1 cellular context compared by ENCODE assay signal in genomic region chr3:122415762-122416654, GRCh38.
TF ChIP-seq lines count a peak whose summit lies in the region.

WDR5B (minus strand) TSS chr3:122416062; CDS start chr3:122415528, 534 bp downstream.

TF ChIP-seq in HepG2, 621 proteins besides CTCF, POLR2A, EP300 and RAD21 (continued from another document and continues in another):
- TF ChIP-seq HMGXB3 (CRISPR knock-in tag; IDR thresholded peaks at IDR 0.05; ENCODE audit: borderline replicate concordance) (no peak; the same call in 1 of the 2 replicates), NR2F6 (IDR thresholded peaks at IDR 0.05) (no peak), NR2F6 (CRISPR knock-in tag; IDR thresholded peaks at IDR 0.05) (no peak), ZNF292 (CRISPR knock-in tag; IDR thresholded peaks at IDR 0.05; ENCODE audit: borderline replicate concordance, low read depth) (no peak), THAP8 (CRISPR knock-in tag; IDR thresholded peaks at IDR 0.05; ENCODE audit: borderline replicate concordance) (no peak), ZNF225 (CRISPR knock-in tag; IDR thresholded peaks at IDR 0.05) (no peak; the same call in 1 of the 2 replicates), ZNF414 (CRISPR knock-in tag; IDR thresholded peaks at IDR 0.05) (no peak), ZXDC (CRISPR knock-in tag; IDR thresholded peaks at IDR 0.05) (no peak), ZNF83 (CRISPR knock-in tag; IDR thresholded peaks at IDR 0.05; ENCODE audit: borderline replicate concordance) (no peak), TGIF2 (CRISPR knock-in tag; IDR thresholded peaks at IDR 0.05) (peak; percentile 36; the same call in 1 of the 2 replicates), PRDM15 (CRISPR knock-in tag; IDR thresholded peaks at IDR 0.05) (no peak), GPBP1L1 (CRISPR knock-in tag; IDR thresholded peaks at IDR 0.05) (no peak), HNRNPK (IDR thresholded peaks at IDR 0.05; ENCODE audit: low read depth, low read length, poor library complexity, severe bottlenecking) (no peak), RBM39 (IDR thresholded peaks at IDR 0.05; ENCODE audit: low read depth, low read length, poor library complexity, severe bottlenecking) (no peak), RFX3 (CRISPR knock-in tag; IDR thresholded peaks at IDR 0.05) (no peak), ZNF629 (CRISPR knock-in tag; conservative IDR thresholded peaks at IDR 0.05) (no peak; the same call in 1 of the 2 replicates), ZNF720 (CRISPR knock-in tag; IDR thresholded peaks at IDR 0.05) (no peak), HIVEP1 (CRISPR knock-in tag; IDR thresholded peaks at IDR 0.05) (peak; percentile 31; the same call in 1 of the 2 replicates), ZSCAN25 (CRISPR knock-in tag; IDR thresholded peaks at IDR 0.05) (peak; percentile 60; the same call in 1 of the 2 replicates), ZNF263 (CRISPR knock-in tag; IDR thresholded peaks at IDR 0.05) (no peak), PHF20 (CRISPR knock-in tag; IDR thresholded peaks at IDR 0.05) (peak; percentile 91), NFIC (IDR thresholded peaks at IDR 0.05; ENCODE audit: low read length) (peak; percentile 35; the same call in 1 of the 2 replicates), ZFYVE20 (CRISPR knock-in tag; IDR thresholded peaks at IDR 0.05; ENCODE audit: borderline replicate concordance, low read depth) (no peak), IRF9 (CRISPR knock-in tag; IDR thresholded peaks at IDR 0.05; ENCODE audit: borderline replicate concordance) (peak; percentile 45; the same call in 1 of the 2 replicates), MYC (CRISPR knock-in tag; IDR thresholded peaks at IDR 0.05; ENCODE audit: borderline replicate concordance) (peak; percentile 88), ZNF619 (CRISPR knock-in tag; IDR thresholded peaks at IDR 0.05) (0 out of 2 replicates have a peak, but pooled peaks have one; percentile 29), E2F2 (CRISPR knock-in tag; IDR thresholded peaks at IDR 0.05; ENCODE audit: borderline replicate concordance) (no peak), EED (CRISPR knock-in tag; IDR thresholded peaks at IDR 0.05) (0 out of 2 replicates have a peak, but pooled peaks have one; percentile 48), NR2F1 (CRISPR knock-in tag; IDR thresholded peaks at IDR 0.05) (no peak), MYPOP (CRISPR knock-in tag; IDR thresholded peaks at IDR 0.05) (peak; percentile 82; the same call in 1 of the 2 replicates), YEATS4 (CRISPR knock-in tag; IDR thresholded peaks at IDR 0.05; ENCODE audit: borderline replicate concordance) (peak; percentile 92), KDM3A (CRISPR knock-in tag; IDR thresholded peaks at IDR 0.05; ENCODE audit: low read depth) (0 out of 2 replicates have a peak, but pooled peaks have one; percentile 36), ZNF24 (IDR thresholded peaks at IDR 0.05) (no peak), ZNF761 (CRISPR knock-in tag; conservative IDR thresholded peaks at IDR 0.05) (no peak), ATAD3A (CRISPR knock-in tag; IDR thresholded peaks at IDR 0.05) (no peak), TFDP1 (CRISPR knock-in tag; IDR thresholded peaks at IDR 0.05; ENCODE audit: borderline replicate concordance) (no peak), ZNF616 (CRISPR knock-in tag; IDR thresholded peaks at IDR 0.05; ENCODE audit: low read depth) (no peak), CAMTA2 (CRISPR knock-in tag; IDR thresholded peaks at IDR 0.05; ENCODE audit: borderline replicate concordance) (no peak), SYNCRIP (IDR thresholded peaks at IDR 0.05; ENCODE audit: insufficient read depth, low read depth, low read length) (no peak), MNT (IDR thresholded peaks at IDR 0.05) (peak; percentile 79), HDAC1 (CRISPR knock-in tag; IDR thresholded peaks at IDR 0.05) (peak; percentile 64), ZSCAN30 (CRISPR knock-in tag; IDR thresholded peaks at IDR 0.05) (no peak)
